In genomic region chr4:47463235-47463956, GRCh38 we compare ENCODE assay signal across 8 cellular contexts. TPM values are rescaled to one million over a fixed set of nuclear protein-coding genes. Genes with fewer than 3 reads are reported as not detected.
A peak's percentile ranks its signal among the peaks of the same experiment; 100 is the strongest.
DNase-seq lines count a peak whose midpoint lies in the region; ATAC-seq and TF ChIP-seq lines count a peak whose summit lies in the region.

COMMD8 (minus strand) TSS chr4:47463702; CDS start chr4:47463651, 51 bp downstream.

- TF ChIP-seq POLR2A in GM15510 (IDR thresholded peaks at IDR 0.05; ENCODE audit: borderline replicate concordance, extremely low read depth, insufficient read length) = peak; percentile 89

- H3K9me3 ChIP-seq in upper lobe of right lung = no peaks in the 10 kb centered on the region

- peaks cover 16% of the 10 kb centered on the region for H3K4me1 Mint-ChIP-seq in T-helper 1 cell treated with Interleukin-12 subunit alpha and Interleukin-12 subunit beta and Interleukin-4 antibody, amounts not matched to agents 30 μg/mL and 1 μg/mL, for 36 hours (ENCODE audit: low read depth)

- peaks cover 13% of the 10 kb centered on the region for H3K36me3 Mint-ChIP-seq in T-helper 1 cell treated with Interleukin-12 subunit alpha and Interleukin-12 subunit beta and Interleukin-4 antibody, amounts not matched to agents 30 μg/mL and 1 μg/mL, for 36 hours (ENCODE audit: low read depth)

- TF ChIP-seq CTCF in upper lobe of right lung (IDR thresholded peaks at IDR 0.05) = peak; percentile 41

- peak within 1 kb of the TSS; percentile 86 for H3K27ac ChIP-seq in upper lobe of right lung

- peak within 1 kb of the TSS; percentile 82 for H3K4me3 Mint-ChIP-seq in T-helper 1 cell treated with Interleukin-12 subunit alpha and Interleukin-12 subunit beta and Interleukin-4 antibody, amounts not matched to agents 30 μg/mL and 1 μg/mL, for 36 hours

- H3K9me3 Mint-ChIP-seq in T-helper 1 cell treated with Interleukin-12 subunit alpha and Interleukin-12 subunit beta and Interleukin-4 antibody, amounts not matched to agents 30 μg/mL and 1 μg/mL, for 36 hours = no peaks in the 10 kb centered on the region

- H3K27ac Mint-ChIP-seq in T-helper 1 cell treated with Interleukin-12 subunit alpha and Interleukin-12 subunit beta and Interleukin-4 antibody, amounts not matched to agents 30 μg/mL and 1 μg/mL, for 36 hours = peak within 1 kb of the TSS; percentile 64

- DNase-seq in NCI-H1694 (lab: John Stamatoyannopoulos, UW) (peak; percentile 85), amygdala (lab: John Stamatoyannopoulos, UW) (peak; percentile 63 to 98 (median 93)), left cardiac atrium (peak; percentile 98), posterior vena cava (ENCODE audit: low spot score) (peak; percentile 99), upper lobe of right lung (peak; percentile 98)

- intact Hi-C loops in left cardiac atrium (cut with DNase I) = loop anchor here in 1 of 2 donors (10.0 kb wide), 1 partner anchor 101 kb away; no protein-coding TSS in a partner anchor
- intact Hi-C loops in posterior vena cava (cut with DNase I) = no loop called here
- intact Hi-C loops in upper lobe of right lung (cut with DNase I) = no loop called here

- peak within 1 kb of the TSS; percentile 93 for H3K4me3 ChIP-seq in upper lobe of right lung

- peaks cover 9% of the 10 kb centered on the region for H3K4me1 ChIP-seq in upper lobe of right lung

- H3K27me3 Mint-ChIP-seq in T-helper 1 cell treated with Interleukin-12 subunit alpha and Interleukin-12 subunit beta and Interleukin-4 antibody, amounts not matched to agents 30 μg/mL and 1 μg/mL, for 36 hours (ENCODE audit: low read depth) = no peaks in the 10 kb centered on the region

- H3K36me3 ChIP-seq in upper lobe of right lung = peaks cover 17% of the 10 kb centered on the region

- ATAC-seq in HG02885 (IDR thresholded peaks at IDR 0.05; ENCODE audit: poor library complexity, unreplicated experiment) (peak; percentile 90), left cardiac atrium (peak; percentile 99), upper lobe of right lung (peak; percentile 99)

- no peaks in the 10 kb centered on the region for H3K27me3 ChIP-seq in upper lobe of right lung

RNA-seq across cellular contexts. Expression of gene COMMD8, which starts in this region (rescaled TPM):
- total RNA-seq in left cardiac atrium (10 to 100 TPM; 14.2 to 15.3 TPM), posterior vena cava (10 to 100 TPM; 16.7 to 19.1 TPM), upper lobe of right lung (14.2 TPM)

Comparison
In these comparisons a context has a peak if more than half of its experiments do, and no peak if none do; other contexts are left out.
1. Peak in every context shown above with its lines: DNase-seq, ATAC-seq, H3K4me3 ChIP-seq and H3K27ac ChIP-seq.